In genomic region chr1:99707535-99708142, GRCh38 we compare ENCODE assay signal across 9 cellular contexts. TPM values are rescaled to one million over a fixed set of nuclear protein-coding genes. Genes with fewer than 3 reads are reported as not detected.
DNase-seq lines count a peak whose midpoint lies in the region; ATAC-seq, FAIRE-seq and TF ChIP-seq lines count a peak whose summit lies in the region.
"Had no signal": no experiment of that assay in that cellular context is flagged by ENCODE, and none has a peak within 500 bp of the region (broad histone marks: within the 10 kb centered on the region; RNA-seq: fewer than 3 reads in every experiment).

No MANE protein-coding gene starts in this region.

- H3K4me1 Mint-ChIP-seq in nephron progenitor cell (no peaks in the 10 kb centered on the region), type B pancreatic cell (ENCODE audit: unreplicated experiment) (no peaks in the 10 kb centered on the region)

- H3K27me3 ChIP-seq in esophagus muscularis mucosa = no peaks in the 10 kb centered on the region

- intact Hi-C loops in esophagus muscularis mucosa (cut with DNase I) = loop anchor here (5.0 kb wide), 1 partner anchor 225 kb away; no protein-coding TSS in a partner anchor

- H3K27ac ChIP-seq in esophagus muscularis mucosa (replicated peaks in 1 of 4) = no peak overlapping the region

- no peak overlapping the region for H3K4me3 ChIP-seq in esophagus muscularis mucosa

- TF ChIP-seq POLR2A in esophagus muscularis mucosa (IDR thresholded peaks at IDR 0.05; ENCODE audit: low read depth) = no peak

- TF ChIP-seq CTCF in D721Med (IDR thresholded peaks at IDR 0.05; ENCODE audit: insufficient read depth, missing control alignments) = peak; percentile 97
- peak; percentile 81 to 88 (median 88) for TF ChIP-seq CTCF in esophagus muscularis mucosa (IDR thresholded peaks at IDR 0.05)
- TF ChIP-seq CTCF in nephron progenitor cell (IDR thresholded peaks at IDR 0.05) = peak; percentile 92
- TF ChIP-seq CTCF in type B pancreatic cell (conservative IDR thresholded peaks at IDR 0.05) = peak; percentile 96

- ATAC-seq in GM19467 (IDR thresholded peaks at IDR 0.05; ENCODE audit: unreplicated experiment) = peak; percentile 69

- H3K9me3 Mint-ChIP-seq in nephron progenitor cell (peaks cover 2% of the 10 kb centered on the region), type B pancreatic cell (no peaks in the 10 kb centered on the region)

- 13% methylated on average over 4 of the region's 4 CpGs for WGBS in esophagus muscularis mucosa

- H3K27ac Mint-ChIP-seq in nephron progenitor cell (no peak overlapping the region), type B pancreatic cell (no peak overlapping the region)
- H3K27ac Mint-ChIP-seq: activated naive CD8-positive, alpha-beta T cell had no signal

- peaks cover 0 to 6% (median 3%) of the 10 kb centered on the region in 4 donors for H3K4me1 ChIP-seq in esophagus muscularis mucosa

- H3K36me3 Mint-ChIP-seq in nephron progenitor cell (ENCODE audit: low read depth) (peaks cover 4% of the 10 kb centered on the region), type B pancreatic cell (no peaks in the 10 kb centered on the region)
- H3K36me3 Mint-ChIP-seq: activated naive CD8-positive, alpha-beta T cell had no signal

- no peaks in the 10 kb centered on the region for H3K9me3 ChIP-seq in esophagus muscularis mucosa

- FAIRE-seq in D721Med (lab: Jason Lieb, UNC) = peak; percentile 96

- H3K36me3 ChIP-seq in esophagus muscularis mucosa = peaks cover 0 to 33% (median 11%) of the 10 kb centered on the region in 4 donors

- DNase-seq in D721Med (ENCODE audit: insufficient read length, low spot score) (no peak), HPDE6-E6E7 (ENCODE audit: extremely low spot score) (peak; percentile 16), NOMO-1 treated with DMSO at 0.1 percent for 48 hours (lab: John Stamatoyannopoulos, UW; ENCODE audit: unreplicated experiment) (peak; percentile 61), esophagus muscularis mucosa (ENCODE audit: extremely low spot score) (no peak), nephron progenitor cell (peak; percentile 82), type B pancreatic cell (ENCODE audit: extremely low spot score, unreplicated experiment) (no peak)
- DNase-seq in activated CD8-positive, alpha-beta memory T cell treated with anti-CD3 and anti-CD28 coated beads, Interleukin-2, amount 50 U/mL, for 4 hours = peak; percentile 28

- TF ChIP-seq EP300 in esophagus muscularis mucosa (IDR thresholded peaks at IDR 0.05) = no peak

- H3K4me3 Mint-ChIP-seq in nephron progenitor cell = no peak overlapping the region
- H3K4me3 Mint-ChIP-seq in type B pancreatic cell = no peak overlapping the region
- H3K4me3 Mint-ChIP-seq: activated naive CD8-positive, alpha-beta T cell had no signal

- no peaks in the 10 kb centered on the region for H3K27me3 Mint-ChIP-seq in nephron progenitor cell (ENCODE audit: low read depth, poor library complexity)
- H3K27me3 Mint-ChIP-seq in type B pancreatic cell = no peaks in the 10 kb centered on the region
- H3K27me3 Mint-ChIP-seq: activated naive CD8-positive, alpha-beta T cell had no signal

RNA-seq across cellular contexts. Expression of gene FRRS1, which starts 58.8 kb away (rescaled TPM):
- 1 to 10 TPM; 3.0 to 5.0 (median 3.2) TPM for total RNA-seq in esophagus muscularis mucosa
- 6.4 and 10.8 TPM in 2 replicates for total RNA-seq in type B pancreatic cell (ENCODE audit: low replicate concordance)

Comparison
In these comparisons a context has a peak if more than half of its experiments do, and no peak if none do; other contexts are left out.
1. DNase-seq: peak in HPDE6-E6E7 (single experiment), NOMO-1 treated with DMSO at 0.1 percent for 48 hours (single experiment), activated CD8-positive, alpha-beta memory T cell treated with anti-CD3 and anti-CD28 coated beads, Interleukin-2, amount 50 U/mL, for 4 hours (single experiment) and nephron progenitor cell (single experiment); none in D721Med (single experiment), esophagus muscularis mucosa (single experiment) and type B pancreatic cell (single experiment).
2. Peak in every context shown above with its lines, with median percentiles within 50 percentile points of each other: CTCF ChIP-seq.